25 cellular contexts compared by ENCODE assay signal in the genomic region with DNA sequence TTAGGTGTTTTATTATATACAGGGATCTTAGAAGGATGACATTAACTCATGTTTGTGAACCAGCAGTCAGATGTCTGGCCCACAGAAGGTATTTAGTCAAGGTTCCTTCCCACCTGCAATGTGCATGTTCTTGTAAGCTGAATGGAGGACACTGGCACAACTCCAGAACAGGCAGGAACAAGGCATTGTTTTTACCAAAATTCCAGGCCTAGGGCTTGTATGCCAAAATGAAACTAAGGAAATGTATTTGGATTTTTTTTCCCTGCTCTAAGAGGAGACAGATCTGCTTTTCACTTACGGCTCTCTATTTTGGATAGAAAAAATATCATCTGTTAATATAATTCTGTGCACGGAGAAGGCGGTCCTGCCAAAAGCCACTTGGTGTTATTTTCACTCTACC.
"Had no signal": no experiment of that assay in that cellular context is flagged by ENCODE, and none has a peak within 500 bp of the region (broad histone marks: within the 10 kb centered on the region; RNA-seq: fewer than 3 reads in every experiment).

No MANE protein-coding gene starts in this region.

- H3K4me1 ChIP-seq: adrenal gland, breast epithelium, colonic mucosa had no signal

- H3K36me3 ChIP-seq: adrenal gland, ascending aorta, breast epithelium, cardiac muscle cell, colonic mucosa, gastroesophageal sphincter had no signal

- H3K27me3 ChIP-seq: adrenal gland, ascending aorta, breast epithelium, cardiac muscle cell, colonic mucosa, gastroesophageal sphincter had no signal

- H3K27ac ChIP-seq: adrenal gland, ascending aorta, breast epithelium, cardiac muscle cell, colonic mucosa had no signal

- ATAC-seq: activated CD4-positive, alpha-beta T cell treated with anti-CD3 and anti-CD28 coated beads for 36 hours; activated CD8-positive, alpha-beta memory T cell treated with anti-CD3 and anti-CD28 coated beads, Interleukin-2, amount 10 ng/mL, durations not matched to agents 7 days and 5 days; activated CD8-positive, alpha-beta T cell treated with anti-CD3 and anti-CD28 coated beads, Interleukin-2, amount 10 ng/mL, durations not matched to agents 7 days and 5 days; activated naive CD8-positive, alpha-beta T cell treated with anti-CD3 and anti-CD28 coated beads, Interleukin-2, amount 50 U/mL, for 24 hours; esophagus mucosa; gastroesophageal sphincter had no signal

- H3K9me3 ChIP-seq: adrenal gland, ascending aorta, breast epithelium, colonic mucosa, gastroesophageal sphincter had no signal

- H3K4me3 ChIP-seq: adrenal gland, ascending aorta, breast epithelium, cardiac muscle cell, colonic mucosa, gastroesophageal sphincter had no signal

- DNase-seq: activated CD4-positive, alpha-beta memory T cell treated with anti-CD3 and anti-CD28 coated beads for 36 hours; activated CD4-positive, alpha-beta T cell treated with anti-CD3 and anti-CD28 coated beads for 36 hours; activated CD4-positive, alpha-beta T cell treated with anti-CD3 and anti-CD28 coated beads, Interleukin-2, amount 10 ng/mL, durations not matched to agents 24 days and 14 days; activated CD4-positive, CD25-positive, alpha-beta regulatory T cell; activated CD4-positive, CD25-positive, alpha-beta regulatory T cell treated with anti-CD3 and anti-CD28 coated beads, Interleukin-2, amount 50 U/mL, for 72 hours; activated CD8-positive, alpha-beta memory T cell treated with anti-CD3 and anti-CD28 coated beads, Interleukin-2, amount 10 ng/mL, durations not matched to agents 7 days and 5 days; activated CD8-positive, alpha-beta memory T cell treated with anti-CD3 and anti-CD28 coated beads, Interleukin-2, amount 50 U/mL, for 4 hours; activated CD8-positive, alpha-beta T cell treated with anti-CD3 and anti-CD28 coated beads, Interleukin-2, amount 10 ng/mL, durations not matched to agents 7 days and 5 days; activated effector memory CD4-positive, alpha-beta T cell treated with anti-CD3 and anti-CD28 coated beads, Interleukin-2, amount 50 U/mL, for 16 hours; activated naive CD4-positive, alpha-beta T cell treated with anti-CD3 and anti-CD28 coated beads for 36 hours; activated naive CD8-positive, alpha-beta T cell treated with anti-CD3 and anti-CD28 coated beads for 36 hours; activated naive CD8-positive, alpha-beta T cell treated with anti-CD3 and anti-CD28 coated beads, Interleukin-2, amount 50 U/mL, for 24 hours; activated T-cell treated with anti-CD3 and anti-CD28 coated beads, Interleukin-2, amount 50 U/mL, for 1 hour; activated T-cell treated with anti-CD3 and anti-CD28 coated beads, Interleukin-2, amount 50 U/mL, for 48 hours; amygdala; colonic mucosa; effector CD8-positive, alpha-beta T cell; foreskin melanocyte; T-helper 2 cell had no signal
